Comparison of ENCODE assay signal across 11 cellular contexts in genomic region chr11:11580831-11581492, GRCh38. TPM values are rescaled to one million over a fixed set of nuclear protein-coding genes. Genes with fewer than 3 reads are reported as not detected.
DNase-seq lines count a peak whose midpoint lies in the region; ATAC-seq and TF ChIP-seq lines count a peak whose summit lies in the region.
"Had no signal": no experiment of that assay in that cellular context is flagged by ENCODE, and none has a peak within 500 bp of the region (broad histone marks: within the 10 kb centered on the region; RNA-seq: fewer than 3 reads in every experiment).

No MANE protein-coding gene starts in this region.

- peak; percentile 29 for DNase-seq in activated CD8-positive, alpha-beta memory T cell treated with anti-CD3 and anti-CD28 coated beads, Interleukin-2, amount 10 ng/mL, durations not matched to agents 7 days and 5 days
- no peak for DNase-seq in activated CD8-positive, alpha-beta memory T cell treated with anti-CD3 and anti-CD28 coated beads for 24 hours
- DNase-seq in breast epithelium (ENCODE audit: low spot score in 2 of 2) (no peak), lower lobe of right lung (no peak), upper lobe of left lung (no peak)
- DNase-seq in naive thymus-derived CD8-positive, alpha-beta T cell = no peak
- no peak for DNase-seq in activated CD4-positive, alpha-beta T cell treated with anti-CD3 and anti-CD28 coated beads, Interleukin-2, amount 10 ng/mL, durations not matched to agents 7 days and 5 days
- DNase-seq: activated T-cell treated with anti-CD3 and anti-CD28 coated beads, Interleukin-2, amount 50 U/mL, for 1 hour; aorta; stimulated activated CD4-positive, alpha-beta T cell treated with anti-CD3 and anti-CD28 coated beads, Interleukin-4, amount 100 ng/mL, for 24 hours had no signal

- TF ChIP-seq CTCF in breast epithelium (IDR thresholded peaks at IDR 0.05) (no peak), lower lobe of right lung (IDR thresholded peaks at IDR 0.05) (no peak), upper lobe of left lung (IDR thresholded peaks at IDR 0.05) (no peak)

- POLR2A ChIA-PET in naive thymus-derived CD8-positive, alpha-beta T cell (lab: Charles Lee) = no interaction called here
- POLR2A ChIA-PET in activated CD4-positive, alpha-beta T cell treated with anti-CD3 and anti-CD28 coated beads, Interleukin-2, amount 10 ng/mL, durations not matched to agents 7 days and 5 days (lab: Charles Lee) = no interaction called here

- H3K36me3 ChIP-seq in breast epithelium (no peaks in the 10 kb centered on the region), lower lobe of right lung (no peaks in the 10 kb centered on the region), upper lobe of left lung (no peaks in the 10 kb centered on the region)

- no peak overlapping the region for H3K4me3 Mint-ChIP-seq in activated CD8-positive, alpha-beta memory T cell treated with anti-CD3 and anti-CD28 coated beads, Interleukin-2, amount 10 ng/mL, durations not matched to agents 7 days and 5 days
- H3K4me3 Mint-ChIP-seq in naive thymus-derived CD8-positive, alpha-beta T cell = no peak overlapping the region
- H3K4me3 Mint-ChIP-seq in activated CD4-positive, alpha-beta T cell treated with anti-CD3 and anti-CD28 coated beads, Interleukin-2, amount 10 ng/mL, durations not matched to agents 7 days and 5 days = no peak overlapping the region

- no peaks in the 10 kb centered on the region for H3K9me3 Mint-ChIP-seq in activated CD8-positive, alpha-beta memory T cell treated with anti-CD3 and anti-CD28 coated beads, Interleukin-2, amount 10 ng/mL, durations not matched to agents 7 days and 5 days (ENCODE audit: low read depth)
- no peaks in the 10 kb centered on the region for H3K9me3 Mint-ChIP-seq in naive thymus-derived CD8-positive, alpha-beta T cell
- H3K9me3 Mint-ChIP-seq in activated CD4-positive, alpha-beta T cell treated with anti-CD3 and anti-CD28 coated beads, Interleukin-2, amount 10 ng/mL, durations not matched to agents 7 days and 5 days = no peaks in the 10 kb centered on the region

- peaks cover 7% of the 10 kb centered on the region for H3K27me3 Mint-ChIP-seq in activated CD8-positive, alpha-beta memory T cell treated with anti-CD3 and anti-CD28 coated beads, Interleukin-2, amount 10 ng/mL, durations not matched to agents 7 days and 5 days
- peaks cover 0 to 14% (median 1%) of the 10 kb centered on the region in 5 donors for H3K27me3 Mint-ChIP-seq in naive thymus-derived CD8-positive, alpha-beta T cell
- H3K27me3 Mint-ChIP-seq in activated CD4-positive, alpha-beta T cell treated with anti-CD3 and anti-CD28 coated beads, Interleukin-2, amount 10 ng/mL, durations not matched to agents 7 days and 5 days = peaks cover 4% of the 10 kb centered on the region

- H3K4me1 ChIP-seq in breast epithelium (no peaks in the 10 kb centered on the region), lower lobe of right lung (peaks cover 90% of the 10 kb centered on the region), upper lobe of left lung (peaks cover 60 to 78% (median 76%) of the 10 kb centered on the region in 4 donors)

- no peaks in the 10 kb centered on the region for H3K27me3 ChIP-seq in breast epithelium
- no peaks in the 10 kb centered on the region for H3K27me3 ChIP-seq in lower lobe of right lung (ENCODE audit: low read depth)
- H3K27me3 ChIP-seq in upper lobe of left lung = no peaks in the 10 kb centered on the region

- ATAC-seq in activated CD8-positive, alpha-beta memory T cell treated with anti-CD3 and anti-CD28 coated beads, Interleukin-2, amount 10 ng/mL, durations not matched to agents 7 days and 5 days = no peak
- no peak for ATAC-seq in lower lobe of right lung
- no peak for ATAC-seq in upper lobe of left lung (ENCODE audit: low FRiP score in 2 of 2)
- no peak for ATAC-seq in naive thymus-derived CD8-positive, alpha-beta T cell
- no peak for ATAC-seq in HG02623 (IDR thresholded peaks at IDR 0.05; ENCODE audit: unreplicated experiment)

- H3K4me1 Mint-ChIP-seq in activated CD8-positive, alpha-beta memory T cell treated with anti-CD3 and anti-CD28 coated beads, Interleukin-2, amount 10 ng/mL, durations not matched to agents 7 days and 5 days = peaks cover 5% of the 10 kb centered on the region
- H3K4me1 Mint-ChIP-seq in naive thymus-derived CD8-positive, alpha-beta T cell = peaks cover 0 to 8% (median 0%) of the 10 kb centered on the region in 4 donors
- peaks cover 7% of the 10 kb centered on the region for H3K4me1 Mint-ChIP-seq in activated CD4-positive, alpha-beta T cell treated with anti-CD3 and anti-CD28 coated beads, Interleukin-2, amount 10 ng/mL, durations not matched to agents 7 days and 5 days

- no peak overlapping the region for H3K27ac Mint-ChIP-seq in activated CD8-positive, alpha-beta memory T cell treated with anti-CD3 and anti-CD28 coated beads, Interleukin-2, amount 10 ng/mL, durations not matched to agents 7 days and 5 days
- no peak overlapping the region for H3K27ac Mint-ChIP-seq in naive thymus-derived CD8-positive, alpha-beta T cell
- no peak overlapping the region for H3K27ac Mint-ChIP-seq in activated CD4-positive, alpha-beta T cell treated with anti-CD3 and anti-CD28 coated beads, Interleukin-2, amount 10 ng/mL, durations not matched to agents 7 days and 5 days

- H3K9me3 ChIP-seq in breast epithelium = no peaks in the 10 kb centered on the region
- no peaks in the 10 kb centered on the region for H3K9me3 ChIP-seq in lower lobe of right lung
- no peaks in the 10 kb centered on the region for H3K9me3 ChIP-seq in upper lobe of left lung

- TF ChIP-seq POLR2A in breast epithelium (IDR thresholded peaks at IDR 0.05) (no peak), upper lobe of left lung (IDR thresholded peaks at IDR 0.05) (no peak)

- no peak for TF ChIP-seq EP300 in upper lobe of left lung (IDR thresholded peaks at IDR 0.05)

- H3K36me3 Mint-ChIP-seq in activated CD8-positive, alpha-beta memory T cell treated with anti-CD3 and anti-CD28 coated beads, Interleukin-2, amount 10 ng/mL, durations not matched to agents 7 days and 5 days = no peaks in the 10 kb centered on the region
- no peaks in the 10 kb centered on the region for H3K36me3 Mint-ChIP-seq in naive thymus-derived CD8-positive, alpha-beta T cell
- no peaks in the 10 kb centered on the region for H3K36me3 Mint-ChIP-seq in activated CD4-positive, alpha-beta T cell treated with anti-CD3 and anti-CD28 coated beads, Interleukin-2, amount 10 ng/mL, durations not matched to agents 7 days and 5 days (ENCODE audit: low read depth)

- intact Hi-C loops in breast epithelium (cut with DNase I; ENCODE audit: low total_unique reads) = no loop called here
- intact Hi-C loops in lower lobe of right lung (cut with DNase I) = no loop called here

- H3K27ac ChIP-seq in breast epithelium (peak overlapping the region; percentile 26 to 29), lower lobe of right lung (peak overlapping the region; percentile 33), upper lobe of left lung (peak overlapping the region; percentile 7 to 58 (median 34))

- H3K4me3 ChIP-seq in breast epithelium (no peak overlapping the region), lower lobe of right lung (no peak overlapping the region), upper lobe of left lung (no peak overlapping the region)

- CTCF ChIA-PET in activated CD8-positive, alpha-beta memory T cell treated with anti-CD3 and anti-CD28 coated beads, Interleukin-2, amount 10 ng/mL, durations not matched to agents 7 days and 5 days (lab: Charles Lee) = no interaction called here
- CTCF ChIA-PET in activated CD4-positive, alpha-beta T cell treated with anti-CD3 and anti-CD28 coated beads, Interleukin-2, amount 10 ng/mL, durations not matched to agents 7 days and 5 days (lab: Charles Lee) = no interaction called here

- 60 to 73% methylated on average over 10 to 11 of the region's 11 CpGs for WGBS in upper lobe of left lung, 2 donors

RNA-seq across cellular contexts. Expression of gene GALNT18, which starts 40.8 kb away (rescaled TPM):
- under 1 TPM; 0.32 to 0.70 TPM for total RNA-seq in activated CD8-positive, alpha-beta memory T cell treated with anti-CD3 and anti-CD28 coated beads, Interleukin-2, amount 10 ng/mL, durations not matched to agents 7 days and 5 days
- total RNA-seq in breast epithelium (10 to 100 TPM; 14.7 to 25.9 (median 16.4) TPM), lower lobe of right lung (46.4 TPM), upper lobe of left lung (100 to 1,000 TPM in 1 of 6 donors, 10 to 100 TPM in 5; 48.2 to 115 (median 61.8) TPM)
- not detected for total RNA-seq in naive thymus-derived CD8-positive, alpha-beta T cell
- not detected for polyA plus RNA-seq in naive thymus-derived CD8-positive, alpha-beta T cell
- total RNA-seq in activated CD4-positive, alpha-beta T cell treated with anti-CD3 and anti-CD28 coated beads, Interleukin-2, amount 10 ng/mL, durations not matched to agents 7 days and 5 days = under 1 TPM; 0.69 to 0.71 TPM

Comparison
In these comparisons a context has a peak if more than half of its experiments do, and no peak if none do; other contexts are left out.
1. RNA of gene GALNT18, which starts 40.8 kb away (total RNA-seq): 48.2 to 115 TPM in upper lobe of left lung, 46.4 TPM in lower lobe of right lung (single experiment) and 14.7 to 25.9 TPM in breast epithelium; 0.69 to 0.71 TPM in activated CD4-positive, alpha-beta T cell treated with anti-CD3 and anti-CD28 coated beads, Interleukin-2, amount 10 ng/mL, durations not matched to agents 7 days and 5 days, 0.32 to 0.70 TPM in activated CD8-positive, alpha-beta memory T cell treated with anti-CD3 and anti-CD28 coated beads, Interleukin-2, amount 10 ng/mL, durations not matched to agents 7 days and 5 days and not detected in naive thymus-derived CD8-positive, alpha-beta T cell; every median in the first group is over 4 times any median in the second.
2. Peak in every context shown above with its lines, with median percentiles within 50 percentile points of each other: H3K27ac ChIP-seq.